In genomic region chr4:141290771-141291170, GRCh38 we compare ENCODE assay signal across 27 cellular contexts.
"Had no signal": no experiment of that assay in that cellular context is flagged by ENCODE, and none has a peak within 500 bp of the region (broad histone marks: within the 10 kb centered on the region; RNA-seq: fewer than 3 reads in every experiment).

No MANE protein-coding gene starts in this region.

- H3K4me2 ChIP-seq: neural progenitor cell, smooth muscle cell had no signal

- H2AFZ ChIP-seq: neural progenitor cell, parathyroid adenoma had no signal

- DNase-seq: natural killer cell; occipital lobe; ovary; posterior cingulate gyrus; psoas muscle; right cardiac atrium; spleen; stimulated activated CD4-positive, alpha-beta T cell treated with anti-CD3 and anti-CD28 coated beads, Interleukin-12 subunit alpha, Interleukin-12 subunit beta, amount 100 ng/mL, for 4 hours; stimulated activated CD4-positive, alpha-beta T cell treated with anti-CD3 and anti-CD28 coated beads, Interleukin-1b, Interleukin-23, amount 100 ng/mL, for 48 hours; stimulated activated CD4-positive, alpha-beta T cell treated with anti-CD3 and anti-CD28 coated beads, Interleukin-2, amount 100 ng/mL, for 48 hours; stimulated activated CD4-positive, alpha-beta T cell treated with anti-CD3 and anti-CD28 coated beads, Interleukin-4, amount 100 ng/mL, for 24 hours; stimulated activated naive B cell treated with anti-CD40 and anti-IgM and Interleukin-4, amounts not matched to agents 10 μg/mL and 1 μg/mL and 100 μg/mL, for 72 hours; stimulated activated naive CD4-positive, alpha-beta T cell treated with Interleukin-2 at 50 U/mL for 16 hours; stomach; thyroid gland; trophoblast cell had no signal

- H3K4me1 ChIP-seq: neural progenitor cell, parathyroid adenoma, psoas muscle, spleen, stomach, thyroid gland, tibial nerve, upper lobe of left lung, vagina had no signal

- H3K9me3 ChIP-seq: ovary, thyroid gland, upper lobe of left lung, vagina had no signal

- H3K4me3 ChIP-seq: neural progenitor cell, ovary, psoas muscle, skin epidermis, smooth muscle cell, spleen, stomach, thoracic aorta, thyroid gland, tibial nerve, upper lobe of left lung, vagina had no signal

- H3K27ac ChIP-seq: neural progenitor cell, ovary, parathyroid adenoma, psoas muscle, skin epidermis, spleen, stomach, thoracic aorta, thyroid gland, tibial nerve, upper lobe of left lung, vagina had no signal

- H3K9ac ChIP-seq: neural progenitor cell, parathyroid adenoma had no signal

- H3K79me2 ChIP-seq: parathyroid adenoma had no signal

- H3K27me3 ChIP-seq: neural progenitor cell, ovary, spleen, stomach, thyroid gland, tibial nerve, upper lobe of left lung, vagina had no signal

- ATAC-seq: natural killer cell; psoas muscle; right cardiac atrium; sciatic nerve; stimulated activated effector memory CD8-positive, alpha-beta T cell treated with anti-CD3 and anti-CD28 coated beads, Interleukin-12 subunit alpha, Interleukin-12 subunit beta, amount 100 ng/mL, for 72 hours; stimulated activated naive B cell treated with anti-CD40 and anti-IgM and Interleukin-4, amounts not matched to agents 10 μg/mL and 1 μg/mL and 100 μg/mL, for 72 hours had no signal

- H3K36me3 ChIP-seq: neural progenitor cell, ovary, spleen, stomach, thoracic aorta, thyroid gland, tibial nerve, upper lobe of left lung, vagina had no signal

- FAIRE-seq: urothelium cell line had no signal
